Comparison of ENCODE assay signal across 11 cellular contexts in genomic region chr9:2336055-2336454, GRCh38.
DNase-seq lines count a peak whose midpoint lies in the region; ATAC-seq and TF ChIP-seq lines count a peak whose summit lies in the region.
"Had no signal": no experiment of that assay in that cellular context is flagged by ENCODE, and none has a peak within 500 bp of the region (broad histone marks: within the 10 kb centered on the region; RNA-seq: fewer than 3 reads in every experiment).

No MANE protein-coding gene starts in this region.

- H3K27ac ChIP-seq in DOHH2 (ENCODE audit: low read depth, low read length): no peak overlapping the region
- H3K27ac ChIP-seq in IMR-90 (ENCODE audit: insufficient read depth, low read length): no peak overlapping the region
- H3K27ac ChIP-seq in right lobe of liver: no peak overlapping the region
- H3K27ac ChIP-seq: SJCRH30 had no signal

- H3K4me1 ChIP-seq in DOHH2 (ENCODE audit: control insufficient read depth, low read length) (no peaks in the 10 kb centered on the region), IMR-90 (ENCODE audit: control insufficient read depth, insufficient read depth, low read length) (no peaks in the 10 kb centered on the region), right lobe of liver (no peaks in the 10 kb centered on the region)
- H3K4me1 ChIP-seq: SJCRH30 had no signal

- H3K4me3 ChIP-seq in DOHH2 (ENCODE audit: low read length) (no peak overlapping the region), IMR-90 (ENCODE audit: insufficient read depth, low read depth, low read length) (no peak overlapping the region), right lobe of liver (no peak overlapping the region)
- H3K4me3 ChIP-seq: SJCRH30 had no signal

- H3K9me3 ChIP-seq in DOHH2 (ENCODE audit: control insufficient read depth, insufficient read depth, low read length) (no peaks in the 10 kb centered on the region), IMR-90 (ENCODE audit: control insufficient read depth, insufficient read depth, low read length) (no peaks in the 10 kb centered on the region), right lobe of liver (no peaks in the 10 kb centered on the region)
- H3K9me3 ChIP-seq: SJCRH30 had no signal

- TF ChIP-seq POLR2A in IMR-90 (IDR thresholded peaks at IDR 0.05; ENCODE audit: low read depth, low read length) (no peak), right lobe of liver (IDR thresholded peaks at IDR 0.05) (no peak)

- H4K20me1 ChIP-seq in DOHH2 (ENCODE audit: control insufficient read depth, insufficient read depth, low read depth, low read length) (no peaks in the 10 kb centered on the region), IMR-90 (ENCODE audit: insufficient read depth, low read length) (no peaks in the 10 kb centered on the region)

- no peak overlapping the region for H4K5ac ChIP-seq in IMR-90 (ENCODE audit: low read depth, low read length)

- H3K18ac ChIP-seq in IMR-90 (ENCODE audit: low read depth, low read length): no peak overlapping the region

- TF ChIP-seq CTCF in DOHH2 (IDR thresholded peaks at IDR 0.05; ENCODE audit: low read depth, low read length, poor library complexity, severe bottlenecking): peak; percentile 40
- no peak for TF ChIP-seq CTCF in IMR-90 (conservative IDR thresholded peaks at IDR 0.05; ENCODE audit: low read depth, low read length)
- TF ChIP-seq CTCF in right lobe of liver (IDR thresholded peaks at IDR 0.05): peak; percentile 5 to 38 (median 28)

- in situ Hi-C loops in IMR-90 (cut with MboI; ENCODE audit: low sequenced_read_pairs): no loop called here

- no peak overlapping the region for H2BK15ac ChIP-seq in IMR-90 (ENCODE audit: low read depth, low read length)

- WGBS in IMR-90 (ENCODE audit: extremely low coverage in 2 of 2, insufficient read length in 1 of 2), 2 experiments: no CpG with 5 or more reads among the region's 4 CpGs
- 50% methylated on average over 4 of the region's 4 CpGs for WGBS in right lobe of liver (ENCODE audit: insufficient coverage, low coverage, low lambda C conversion rate, missing lambda C conversion rate)

- no peaks in the 10 kb centered on the region for H3F3A ChIP-seq in DOHH2 (ENCODE audit: control insufficient read depth, insufficient read depth)

- H3K4ac ChIP-seq in IMR-90 (ENCODE audit: low read depth, low read length): no peak overlapping the region

- BruUV-seq in IMR-90 (replicated peaks; lab: Mats Ljungman, UMichigan): no TSS peak

- ATAC-seq in IMR-90 (ENCODE audit: low read depth) (no peak), right lobe of liver (peak in 2 of 4 donors; percentile 25 to 51), HG03045 (IDR thresholded peaks at IDR 0.05; ENCODE audit: unreplicated experiment) (no peak), HG03196 (IDR thresholded peaks at IDR 0.05; ENCODE audit: unreplicated experiment) (no peak)

- H4K91ac ChIP-seq in IMR-90 (ENCODE audit: insufficient read depth, low read depth, low read length): no peak overlapping the region

- POLR2A ChIA-PET in IMR-90 (lab: Charles Lee; ENCODE audit: unreplicated experiment): no interaction called here

- no peak for TF ChIP-seq RAD21 in IMR-90 (IDR thresholded peaks at IDR 0.05; ENCODE audit: low read length)

- no peak overlapping the region for H3K56ac ChIP-seq in IMR-90 (ENCODE audit: extremely low read depth, insufficient read depth, low read length)

- no peak overlapping the region for H3K9ac ChIP-seq in IMR-90 (ENCODE audit: low read depth, low read length)

- no peak overlapping the region for H2AFZ ChIP-seq in IMR-90 (replicated peaks; ENCODE audit: low read length, poor library complexity)

- dilution Hi-C loops in IMR-90 (cut with HindIII; ENCODE audit: low sequenced_read_pairs, unreplicated experiment): no loop called here

- no peaks in the 10 kb centered on the region for H3K9me1 ChIP-seq in IMR-90 (ENCODE audit: insufficient read depth, low read length)

- no peak overlapping the region for H3K14ac ChIP-seq in IMR-90 (replicated peaks; ENCODE audit: low read depth, low read length)

- H3K4me2 ChIP-seq in DOHH2 (ENCODE audit: low read length): no peak overlapping the region
- H3K4me2 ChIP-seq in IMR-90 (ENCODE audit: low read depth, low read length): no peak overlapping the region

- intact Hi-C loops in IMR-90 (cut with micrococcal nuclease): loop anchor here (5.0 kb wide), 1 partner anchor 286 kb away; the partner anchor contains the start of gene VLDLR
- intact Hi-C loops in right lobe of liver (cut with DNase I): no loop called here

- no peak overlapping the region for H3K23ac ChIP-seq in IMR-90 (ENCODE audit: low read depth, low read length)

- H3K27me3 ChIP-seq in DOHH2 (ENCODE audit: control insufficient read depth, low read length) (no peaks in the 10 kb centered on the region), IMR-90 (ENCODE audit: control insufficient read depth, insufficient read depth, low read length) (no peaks in the 10 kb centered on the region), right lobe of liver (no peaks in the 10 kb centered on the region)
- H3K27me3 ChIP-seq: SJCRH30 had no signal

- no peak overlapping the region for H2BK120ac ChIP-seq in IMR-90 (ENCODE audit: low read depth, low read length)

- no peaks in the 10 kb centered on the region for H3K79me1 ChIP-seq in IMR-90 (ENCODE audit: low read depth in 1 of 2, low read length in 2 of 2)

- H3K79me2 ChIP-seq in DOHH2 (ENCODE audit: control insufficient read depth, low read length): no peaks in the 10 kb centered on the region

- DNase-seq in IMR-90: peak; percentile 1
- peak; percentile 23 for DNase-seq in astrocyte of the hippocampus (ENCODE audit: low read depth, low spot score)
- no peak for DNase-seq in right lobe of liver
- no peak for DNase-seq in NCI-H1092 treated with DMSO at 0.1 percent for 48 hours (lab: John Stamatoyannopoulos, UW)
- no peak for DNase-seq in SHP77 (lab: John Stamatoyannopoulos, UW)
- DNase-seq: activated CD4-positive, alpha-beta T cell treated with anti-CD3 and anti-CD28 coated beads, Interleukin-2, amount 50 U/mL, for 4 hours; MM.1S had no signal

- CTCF ChIA-PET in IMR-90 (lab: Yijun Ruan, JAX): no interaction called here

- H2AK5ac ChIP-seq in IMR-90 (ENCODE audit: low read depth, low read length): no peak overlapping the region

- H2AK9ac ChIP-seq in IMR-90 (replicated peaks; ENCODE audit: low read depth, low read length, poor library complexity): no peak overlapping the region

- H3K36me3 ChIP-seq in DOHH2 (ENCODE audit: control insufficient read depth, low read length): no peaks in the 10 kb centered on the region
- no peaks in the 10 kb centered on the region for H3K36me3 ChIP-seq in IMR-90 (ENCODE audit: control insufficient read depth, insufficient read depth, low read length)
- H3K36me3 ChIP-seq in right lobe of liver: no peaks in the 10 kb centered on the region
- H3K36me3 ChIP-seq: SJCRH30 had no signal

- H4K8ac ChIP-seq in IMR-90 (ENCODE audit: low read depth in 2 of 2, low read length in 2 of 2): no peak overlapping the region

- H2BK5ac ChIP-seq in IMR-90 (ENCODE audit: low read depth, low read length, poor library complexity, severe bottlenecking): no peak overlapping the region

- H2BK20ac ChIP-seq in IMR-90 (ENCODE audit: low read depth, low read length): no peak overlapping the region

- H3K9me2 ChIP-seq in DOHH2 (replicated peaks; ENCODE audit: control insufficient read depth, low read length): no peaks in the 10 kb centered on the region

TF ChIP-seq in IMR-90, 13 proteins besides CTCF, POLR2A, EP300 and RAD21:
- TF ChIP-seq SMC3 (IDR thresholded peaks at IDR 0.05; ENCODE audit: low read depth, low read length): 0 out of 2 replicates have a peak, but pooled peaks have one; percentile 9
- TF ChIP-seq ELK1 (IDR thresholded peaks at IDR 0.05; ENCODE audit: borderline replicate concordance, low read depth, low read length): no peak
TF ChIP-seq in IMR-90: peak in this region for 1.

Comparison
In these comparisons a context has a peak if more than half of its experiments do, and no peak if none do; other contexts are left out.
1. DNase-seq: peak in IMR-90 (single experiment) and astrocyte of the hippocampus (single experiment); none in right lobe of liver (0 of 3), NCI-H1092 treated with DMSO at 0.1 percent for 48 hours (single experiment) and SHP77 (0 of 2).